In the genomic region with DNA sequence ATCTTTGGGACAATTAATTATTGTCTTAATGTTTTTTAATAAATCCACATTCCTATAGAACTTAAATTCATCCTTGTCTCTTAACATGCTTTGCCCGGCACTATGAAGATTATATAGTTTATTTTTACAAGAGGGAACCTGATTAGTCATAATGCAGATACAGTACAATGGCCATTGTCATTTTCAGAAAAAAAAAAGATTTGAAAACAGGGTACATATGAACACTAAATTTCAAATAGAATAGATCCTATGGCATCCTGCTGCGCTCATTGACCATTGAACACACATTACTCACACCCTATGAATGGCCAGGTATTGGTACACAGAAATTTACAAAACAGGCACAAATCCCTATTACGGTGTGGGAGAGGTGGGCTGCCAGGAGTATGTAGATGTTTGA, we compare ENCODE assay signal across 9 cellular contexts. TPM values are rescaled to one million over a fixed set of nuclear protein-coding genes. Genes with fewer than 3 reads are reported as not detected.
DNase-seq lines count a peak whose midpoint lies in the region; ATAC-seq and TF ChIP-seq lines count a peak whose summit lies in the region.
"Had no signal": no experiment of that assay in that cellular context is flagged by ENCODE, and none has a peak within 500 bp of the region (broad histone marks: within the 10 kb centered on the region; RNA-seq: fewer than 3 reads in every experiment).

No MANE protein-coding gene starts in this region.

- H3K4me1 Mint-ChIP-seq in IgD-negative memory B cell = peaks cover 8 to 12% (median 9%) of the 10 kb centered on the region in 3 donors
- peaks cover 36 to 40% of the 10 kb centered on the region in 2 donors for H3K4me1 Mint-ChIP-seq in natural killer cell treated with Interleukin-12 subunit alpha and Interleukin-12 subunit beta and Interleukin-15 and Interleukin-18, amount 100 ng/mL, for 72 hours (ENCODE audit: low read depth in 2 of 2)

- H3K9ac ChIP-seq in BLaER1 treated with 17β-estradiol and CSF1 and Interleukin-3, amounts not matched to agents 10 nM and 100 nM = peak overlapping the region in 4 of 11 experiments; percentile 99 to 100 (median 100); a peak in 2 of 22 replicates

- peaks cover 8 to 30% (median 28%) of the 10 kb centered on the region in 11 experiments; a peak in 20 of 22 replicates for H4K20me1 ChIP-seq in BLaER1 treated with 17β-estradiol and CSF1 and Interleukin-3, amounts not matched to agents 10 nM and 100 nM

- peaks cover 20 to 34% (median 29%) of the 10 kb centered on the region in 11 experiments for H3K9me3 ChIP-seq in BLaER1 treated with 17β-estradiol and CSF1 and Interleukin-3, amounts not matched to agents 10 nM and 100 nM (replicated peaks in 1 of 11)

- peaks cover under 1 to 20% (median 12%) of the 10 kb centered on the region in 10 experiments for H3K4me1 ChIP-seq in BLaER1 treated with 17β-estradiol and CSF1 and Interleukin-3, amounts not matched to agents 10 nM and 100 nM

- H3K36me3 Mint-ChIP-seq in IgD-negative memory B cell = peaks cover 4% of the 10 kb centered on the region
- peaks cover 36% of the 10 kb centered on the region for H3K36me3 Mint-ChIP-seq in natural killer cell treated with Interleukin-12 subunit alpha and Interleukin-12 subunit beta and Interleukin-15 and Interleukin-18, amount 100 ng/mL, for 72 hours

- H3K27me3 Mint-ChIP-seq in IgD-negative memory B cell = no peaks in the 10 kb centered on the region
- H3K27me3 Mint-ChIP-seq in natural killer cell treated with Interleukin-12 subunit alpha and Interleukin-12 subunit beta and Interleukin-15 and Interleukin-18, amount 100 ng/mL, for 72 hours = no peaks in the 10 kb centered on the region

- H3K4me2 ChIP-seq in BLaER1 treated with 17β-estradiol and CSF1 and Interleukin-3, amounts not matched to agents 10 nM and 100 nM = peak overlapping the region in 6 of 11 experiments; percentile 86 to 92 (median 88); a peak in 10 of 22 replicates

- peaks cover 0 to 8% (median 0%) of the 10 kb centered on the region in 3 donors for H3K9me3 Mint-ChIP-seq in IgD-negative memory B cell
- H3K9me3 Mint-ChIP-seq in natural killer cell treated with Interleukin-12 subunit alpha and Interleukin-12 subunit beta and Interleukin-15 and Interleukin-18, amount 100 ng/mL, for 72 hours = no peaks in the 10 kb centered on the region

- peak overlapping the region; percentile 80 to 98 (median 97) for H3K27ac Mint-ChIP-seq in IgD-negative memory B cell
- H3K27ac Mint-ChIP-seq in natural killer cell treated with Interleukin-12 subunit alpha and Interleukin-12 subunit beta and Interleukin-15 and Interleukin-18, amount 100 ng/mL, for 72 hours = peak overlapping the region; percentile 99 to 100

- TF ChIP-seq CTCF in coronary artery (IDR thresholded peaks at IDR 0.05) = no peak

- H3K4me3 Mint-ChIP-seq in IgD-negative memory B cell = peak overlapping the region in 3 of 4 donors; percentile 71 to 75 (median 73)
- peak overlapping the region; percentile 11 for H3K4me3 Mint-ChIP-seq in natural killer cell treated with Interleukin-12 subunit alpha and Interleukin-12 subunit beta and Interleukin-15 and Interleukin-18, amount 100 ng/mL, for 72 hours

- H3K4me3 ChIP-seq in BLaER1 treated with 17β-estradiol and CSF1 and Interleukin-3, amounts not matched to agents 10 nM and 100 nM = no peak overlapping the region
- H3K4me3 ChIP-seq in coronary artery = no peak overlapping the region

- no peak for ATAC-seq in natural killer cell treated with Interleukin-12 subunit alpha and Interleukin-12 subunit beta and Interleukin-15 and Interleukin-18, amount 100 ng/mL, for 72 hours

- H3K36me3 ChIP-seq in BLaER1 treated with 17β-estradiol and CSF1 and Interleukin-3, amounts not matched to agents 10 nM and 100 nM = peaks cover 3 to 29% (median 8%) of the 10 kb centered on the region in 11 experiments; a peak in 21 of 22 replicates

- no peaks in the 10 kb centered on the region for H3K27me3 ChIP-seq in BLaER1 treated with 17β-estradiol and CSF1 and Interleukin-3, amounts not matched to agents 10 nM and 100 nM

- DNase-seq in coronary artery (ENCODE audit: low spot score) = no peak
- DNase-seq in natural killer cell treated with Interleukin-12 subunit alpha and Interleukin-12 subunit beta and Interleukin-15 and Interleukin-18, amount 100 ng/mL, for 72 hours (ENCODE audit: low spot score) = no peak
- no peak for DNase-seq in NCI-H1694 (lab: John Stamatoyannopoulos, UW)
- no peak for DNase-seq in NCI-H128 (lab: John Stamatoyannopoulos, UW; ENCODE audit: unreplicated experiment)
- DNase-seq in SKM-1 treated with dmso at 0.1 percent for 144 hours (lab: John Stamatoyannopoulos, UW; ENCODE audit: unreplicated experiment) = no peak
- DNase-seq in MV-4-11 (lab: John Stamatoyannopoulos, UW) = no peak
- DNase-seq: cerebellar nuclear complex had no signal

- H3K27ac ChIP-seq in BLaER1 treated with 17β-estradiol and CSF1 and Interleukin-3, amounts not matched to agents 10 nM and 100 nM = peak overlapping the region; percentile 99 to 100 (median 100); a peak in 20 of 22 replicates
- H3K27ac ChIP-seq in coronary artery = peak overlapping the region; percentile 96 to 100

RNA-seq across cellular contexts. Expression of a gene that starts 2.0 kb away (rescaled TPM):
- 1,101 TPM for polyA plus RNA-seq in IgD-negative memory B cell
- 100 to 1,000 TPM; 225 to 236 TPM for total RNA-seq in natural killer cell treated with Interleukin-12 subunit alpha and Interleukin-12 subunit beta and Interleukin-15 and Interleukin-18, amount 100 ng/mL, for 72 hours
